8 cellular contexts compared by ENCODE assay signal in the genomic region with DNA sequence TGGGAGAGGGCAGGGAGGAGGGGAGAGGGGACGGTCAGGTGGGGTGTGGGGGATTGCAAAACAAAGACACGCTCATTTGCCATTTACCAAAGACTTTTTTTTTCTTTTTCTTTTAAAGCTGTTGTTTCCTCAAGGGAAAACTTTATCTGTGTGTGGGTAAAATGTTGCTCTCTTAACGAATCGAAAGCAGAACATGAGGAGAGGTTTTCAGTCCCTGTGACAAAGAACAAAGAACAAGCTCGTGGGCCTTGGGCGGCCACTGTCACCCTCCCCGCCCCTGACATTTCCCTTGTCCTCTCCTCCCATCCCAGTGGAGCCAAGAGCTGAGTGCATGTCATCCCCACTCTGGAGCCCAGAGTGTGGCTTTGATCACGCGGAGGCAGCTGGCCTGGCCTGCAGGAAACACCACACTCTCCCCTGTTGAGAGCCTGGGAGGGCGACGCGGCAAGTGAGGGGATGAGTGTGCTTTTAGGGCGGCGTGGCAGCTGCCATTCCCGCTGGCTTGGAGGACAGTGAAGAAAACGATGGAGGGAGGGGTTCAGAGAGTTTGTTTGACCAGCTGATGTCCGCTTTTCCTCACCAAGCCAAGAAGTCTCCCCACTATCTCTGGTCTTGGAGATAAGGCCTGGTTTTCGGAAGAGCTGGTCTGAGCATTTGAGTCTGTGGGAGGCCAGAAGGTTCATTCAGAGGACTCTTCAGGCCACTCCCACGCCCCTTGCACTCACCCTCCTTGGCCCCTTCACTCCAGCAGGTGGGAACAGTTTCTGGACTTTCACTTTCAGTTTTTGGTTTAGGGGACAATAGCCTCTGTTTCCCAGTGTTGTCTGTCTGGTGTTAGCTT. TPM values are rescaled to one million over a fixed set of nuclear protein-coding genes. Genes with fewer than 3 reads are reported as not detected.
DNase-seq lines count a peak whose midpoint lies in the region; ATAC-seq, FAIRE-seq and TF ChIP-seq lines count a peak whose summit lies in the region.

No MANE protein-coding gene starts in this region.

- CTCF ChIA-PET in A549 (lab: Yijun Ruan, JAX), result interaction anchor here (0.9 to 26.0 kb wide), 13 partner anchors 9 to 1109 kb away, joined by 3 to 1144 read pairs (median 6); partner anchors contain the start of genes GJD3, IGFBP4 and TOP2A

- intact Hi-C loops in heart right ventricle (cut with DNase I), result loop anchor here in 4 of 10 donors (5.0 to 10.0 kb wide), 4 partner anchors 112 to 259 kb away; partner anchors contain the start of genes IGFBP4 (in 1 of the 4) and RARA (in 1 of the 4)
- intact Hi-C loops in sciatic nerve (cut with DNase I), result loop anchor here (10.0 kb wide), 2 partner anchors 119 to 249 kb away; partner anchors contain the start of gene RARA

- ATAC-seq in A549 (no peak), heart right ventricle (peak; percentile 32 to 77 (median 58)), sciatic nerve (peak; percentile 51), HG03571 (IDR thresholded peaks at IDR 0.05; ENCODE audit: unreplicated experiment) (no peak)

- POLR2A ChIA-PET in A549 (lab: Yijun Ruan, JAX), result interaction anchor here (0.9 to 1.8 kb wide), 3 partner anchors 11 to 54 kb away, joined by 3 to 9 read pairs (median 4); no protein-coding TSS in a partner anchor

- 91% methylated on average over 19 of the region's 19 CpGs for WGBS in A549 (ENCODE audit: missing lambda C conversion rate)
- WGBS in heart right ventricle, 2 donors, result 28 to 33% methylated on average over 19 of the region's 19 CpGs

- H3K9me3 ChIP-seq in A549 (no peaks in the 10 kb centered on the region), heart right ventricle (no peaks in the 10 kb centered on the region)

- no peak for TF ChIP-seq RAD21 in A549 (conservative IDR thresholded peaks at IDR 0.05 in 1 of 2, IDR thresholded peaks at IDR 0.05 in 1 of 2)

- no peak for TF ChIP-seq EP300 in A549 (IDR thresholded peaks at IDR 0.05)

- H3K27me3 ChIP-seq in heart right ventricle, result no peaks in the 10 kb centered on the region

- FAIRE-seq in A549 (lab: Jason Lieb, UNC) (no peak), GM19239 (lab: Jason Lieb, UNC) (peak; percentile 55)

- H3K27ac ChIP-seq in A549 (peak overlapping the region; percentile 95 to 99), heart right ventricle (peak overlapping the region; percentile 79 to 94 (median 88))

- TF ChIP-seq CTCF in A549 (IDR thresholded peaks at IDR 0.05) (no peak), heart right ventricle (IDR thresholded peaks at IDR 0.05) (no peak)

- no peak for TF ChIP-seq POLR2A in A549 (IDR thresholded peaks at IDR 0.05; ENCODE audit: low read length)

- DNase-seq in A549 (ENCODE audit: low read depth in 1 of 2, low spot score in 1 of 2), result no peak
- no peak for DNase-seq in GM19239 (ENCODE audit: insufficient read length, low spot score)
- DNase-seq in activated T-cell treated with anti-CD3 and anti-CD28 coated beads, Interleukin-2, amount 50 U/mL, for 48 hours, result peak; percentile 51 to 62
- peak; percentile 72 to 78 for DNase-seq in heart right ventricle
- DNase-seq in sciatic nerve (ENCODE audit: low spot score), result peak; percentile 81
- no peak for DNase-seq in NCI-H1048 (lab: John Stamatoyannopoulos, UW)
- DNase-seq in kidney tubule cell (ENCODE audit: low spot score), result no peak

- peak overlapping the region; percentile 79; the same call in 2 of the 3 replicates for H3K4me2 ChIP-seq in A549

- peaks cover 84% of the 10 kb centered on the region for H3K4me1 ChIP-seq in A549
- H3K4me1 ChIP-seq in heart right ventricle, result peaks cover 43 to 99% (median 92%) of the 10 kb centered on the region in 9 donors

- H3K36me3 ChIP-seq in heart right ventricle, result peaks cover 0 to 4% (median 0%) of the 10 kb centered on the region in 9 donors

- H3K4me3 ChIP-seq in A549 (no peak overlapping the region), heart right ventricle (peak overlapping the region in 7 of 10 donors; percentile 16 to 32 (median 18))

TF ChIP-seq in A549, 52 proteins besides CTCF, POLR2A, EP300 and RAD21:
- TF ChIP-seq ATOH8 (CRISPR knock-in tag; IDR thresholded peaks at IDR 0.05; ENCODE audit: low read depth) (peak; percentile 78; the same call in 1 of the 2 replicates), HOXB5 (CRISPR knock-in tag; IDR thresholded peaks at IDR 0.05) (peak; percentile 75; the same call in 1 of the 2 replicates), CBX8 (IDR thresholded peaks at IDR 0.05) (no peak), RARB (CRISPR knock-in tag; IDR thresholded peaks at IDR 0.05) (no peak), GATA3 (IDR thresholded peaks at IDR 0.05; ENCODE audit: borderline replicate concordance) (no peak), FOXS1 (CRISPR knock-in tag; IDR thresholded peaks at IDR 0.05) (no peak), HOXB13 (CRISPR knock-in tag; IDR thresholded peaks at IDR 0.05; ENCODE audit: low read depth) (peak; percentile 78), CBX2 (IDR thresholded peaks at IDR 0.05; ENCODE audit: borderline replicate concordance, low read depth) (no peak), TP53 (CRISPR knock-in tag; IDR thresholded peaks at IDR 0.05) (no peak), ZNF302 (CRISPR knock-in tag; IDR thresholded peaks at IDR 0.05) (no peak), MYC (IDR thresholded peaks at IDR 0.05; ENCODE audit: borderline replicate concordance, low read length) (no peak), ESRRA (IDR thresholded peaks at IDR 0.05; ENCODE audit: borderline replicate concordance, low read length) (no peak)

RNA-seq across cellular contexts. Expression of gene CCR7, which starts 11.4 kb away (rescaled TPM):
- 1.4 and 1.9 TPM in 2 replicates for polyA plus RNA-seq in A549 (2011; rRNA removed)
- 0.79 and 1.5 TPM in 2 replicates for polyA plus RNA-seq in A549 (2012; cell fraction: cytosol; rRNA removed)
- polyA plus RNA-seq in A549 (2012; cell fraction: nucleus; rRNA removed), result 3.0 and 3.2 TPM in 2 replicates
- 0.72 to 0.84 TPM (median 0.76 TPM) in 3 replicates for polyA plus RNA-seq in A549 (2017; fragmentation: RNase III; extraction: RNeasy Plus Mini Kit Qiagen cat#74134 plus additional on column Dnase treatment)
- polyA minus RNA-seq in A549 (2011; rRNA and poly(A)+ RNA removed), result 1.7 and 3.3 TPM in 2 replicates
- total RNA-seq in heart right ventricle, result 1 to 10 TPM in 1 of 10 donors, under 1 TPM in 3, not detected in 6; 0.10 to 1.7 (median 0.48) TPM
- polyA plus RNA-seq in heart right ventricle, result under 1 TPM in 1 of 2 donors, not detected in 1; 0.46 TPM
- total RNA-seq in sciatic nerve, result 1.4 TPM

RNA-seq across cellular contexts. Expression of gene TNS4, which starts 52.5 kb away (rescaled TPM):
- 24.2 and 45.9 TPM in 2 replicates for polyA plus RNA-seq in A549 (2011; rRNA removed)
- 18.0 and 30.2 TPM in 2 replicates for polyA plus RNA-seq in A549 (2012; cell fraction: cytosol; rRNA removed)
- polyA plus RNA-seq in A549 (2012; cell fraction: nucleus; rRNA removed), result 83.8 and 125 TPM in 2 replicates
- polyA plus RNA-seq in A549 (2017; fragmentation: RNase III; extraction: RNeasy Plus Mini Kit Qiagen cat#74134 plus additional on column Dnase treatment), result 61.6 to 75.9 TPM (median 73.5 TPM) in 3 replicates
- polyA minus RNA-seq in A549 (2011; rRNA and poly(A)+ RNA removed), result 62.8 and 79.7 TPM in 2 replicates
- total RNA-seq in heart right ventricle, result under 1 TPM in 1 of 10 donors, not detected in 9; 0.62 TPM
- polyA plus RNA-seq in heart right ventricle, result under 1 TPM in 1 of 2 donors, not detected in 1; 0.01 TPM
- 0.36 TPM for total RNA-seq in sciatic nerve

Comparison
In these comparisons a context has a peak if more than half of its experiments do, and no peak if none do; other contexts are left out.
1. ATAC-seq: peak in heart right ventricle (8 of 8) and sciatic nerve (single experiment); none in A549 (0 of 2) and HG03571 (single experiment).
2. DNase-seq: peak in activated T-cell treated with anti-CD3 and anti-CD28 coated beads, Interleukin-2, amount 50 U/mL, for 48 hours (2 of 2), heart right ventricle (2 of 2) and sciatic nerve (single experiment); none in A549 (0 of 2), GM19239 (single experiment), NCI-H1048 (single experiment) and kidney tubule cell (single experiment).